Comparison of ENCODE assay signal across 8 cellular contexts in genomic region chr6:148760568-148761531, GRCh38. TPM values are rescaled to one million over a fixed set of nuclear protein-coding genes. Genes with fewer than 3 reads are reported as not detected.
DNase-seq lines count a peak whose midpoint lies in the region; ATAC-seq and TF ChIP-seq lines count a peak whose summit lies in the region.

No MANE protein-coding gene starts in this region.

- peaks cover 7 to 16% (median 10%) of the 10 kb centered on the region in 3 donors for H3K27me3 Mint-ChIP-seq in CD14-positive monocyte (ENCODE audit: low read depth in 3 of 3)
- no peaks in the 10 kb centered on the region for H3K27me3 Mint-ChIP-seq in memory B cell
- H3K27me3 Mint-ChIP-seq in stimulated activated naive CD8-positive, alpha-beta T cell treated with anti-CD3 and anti-CD28 coated beads, Interleukin-15, Interleukin-2, amounts not matched to agents 100 ng/mL and 50 ng/mL, for 24 hours = peaks cover 35% of the 10 kb centered on the region

- intact Hi-C loops in CD14-positive monocyte (cut with micrococcal nuclease) = no loop called here

- H3K36me3 ChIP-seq in HUES48 (ENCODE audit: control insufficient read depth, insufficient read depth, low read length) = 0 out of 2 replicates have a peak, but pooled peaks cover 4% of the 10 kb centered on the region

- no peaks in the 10 kb centered on the region for H3K27me3 ChIP-seq in HUES48 (ENCODE audit: control insufficient read depth, insufficient read depth, low read length)

- peaks cover 61% of the 10 kb centered on the region for H3K4me1 ChIP-seq in HUES48 (ENCODE audit: control insufficient read depth, insufficient read depth, low read length)

- H3K9ac ChIP-seq in HUES48 (ENCODE audit: low read depth, low read length) = peak overlapping the region; percentile 33; the same call in 1 of the 2 replicates

- no peak for TF ChIP-seq CTCF in CD14-positive monocyte (IDR thresholded peaks at IDR 0.05)

- no peaks in the 10 kb centered on the region for H3K36me3 Mint-ChIP-seq in CD14-positive monocyte
- H3K36me3 Mint-ChIP-seq in memory B cell = peaks cover 7% of the 10 kb centered on the region
- no peaks in the 10 kb centered on the region for H3K36me3 Mint-ChIP-seq in stimulated activated naive CD8-positive, alpha-beta T cell treated with anti-CD3 and anti-CD28 coated beads, Interleukin-15, Interleukin-2, amounts not matched to agents 100 ng/mL and 50 ng/mL, for 24 hours (ENCODE audit: low read depth)

- ATAC-seq in GM21390 (IDR thresholded peaks at IDR 0.05; ENCODE audit: unreplicated experiment) (peak; percentile 36), memory B cell (ENCODE audit: low read depth) (peak; percentile 46)

- no peak overlapping the region for H3K4me3 ChIP-seq in HUES48 (ENCODE audit: low read depth, low read length)

- H3K9me3 Mint-ChIP-seq in CD14-positive monocyte (peaks cover 0 to 2% (median 0%) of the 10 kb centered on the region in 7 donors), memory B cell (peaks cover 2% of the 10 kb centered on the region)
- H3K9me3 Mint-ChIP-seq in stimulated activated naive CD8-positive, alpha-beta T cell treated with anti-CD3 and anti-CD28 coated beads, Interleukin-15, Interleukin-2, amounts not matched to agents 100 ng/mL and 50 ng/mL, for 24 hours = no peaks in the 10 kb centered on the region

- H3K4me3 Mint-ChIP-seq in CD14-positive monocyte (peak overlapping the region; percentile 56 to 93), memory B cell (peak overlapping the region; percentile 85)
- peak overlapping the region; percentile 68 for H3K4me3 Mint-ChIP-seq in stimulated activated naive CD8-positive, alpha-beta T cell treated with anti-CD3 and anti-CD28 coated beads, Interleukin-15, Interleukin-2, amounts not matched to agents 100 ng/mL and 50 ng/mL, for 24 hours

- H3K4me1 Mint-ChIP-seq in CD14-positive monocyte (peaks cover 49% of the 10 kb centered on the region), memory B cell (peaks cover 63% of the 10 kb centered on the region)
- H3K4me1 Mint-ChIP-seq in stimulated activated naive CD8-positive, alpha-beta T cell treated with anti-CD3 and anti-CD28 coated beads, Interleukin-15, Interleukin-2, amounts not matched to agents 100 ng/mL and 50 ng/mL, for 24 hours (ENCODE audit: low read depth) = peaks cover 75% of the 10 kb centered on the region

- H3K27ac Mint-ChIP-seq in CD14-positive monocyte (peak overlapping the region; percentile 63 to 90 (median 85)), memory B cell (peak overlapping the region; percentile 99)
- peak overlapping the region; percentile 82 for H3K27ac Mint-ChIP-seq in stimulated activated naive CD8-positive, alpha-beta T cell treated with anti-CD3 and anti-CD28 coated beads, Interleukin-15, Interleukin-2, amounts not matched to agents 100 ng/mL and 50 ng/mL, for 24 hours

- H3K9me3 ChIP-seq in HUES48 (ENCODE audit: control insufficient read depth, insufficient read depth, low read length) = no peaks in the 10 kb centered on the region

- no peak for DNase-seq in CD14-positive monocyte (ENCODE audit: low spot score)
- DNase-seq in activated CD4-positive, CD25-positive, alpha-beta regulatory T cell treated with anti-CD3 and anti-CD28 coated beads, Interleukin-2, amount 50 U/mL, for 72 hours = peak; percentile 36
- DNase-seq in ecto neural progenitor cell (ENCODE audit: low spot score) = peak; percentile 62
- DNase-seq in memory B cell (ENCODE audit: low spot score in 2 of 2) = peak; percentile 70 to 79
- no peak for DNase-seq in DMS53 (lab: John Stamatoyannopoulos, UW)

- peak overlapping the region; percentile 78 for H3K27ac ChIP-seq in HUES48 (ENCODE audit: low read depth, low read length)

RNA-seq across cellular contexts. Expression of gene UST, which starts 14.0 kb away (rescaled TPM):
- under 1 TPM; 0.33 to 0.48 TPM for polyA plus RNA-seq in CD14-positive monocyte

Comparison
In these comparisons a context has a peak if more than half of its experiments do, and no peak if none do; other contexts are left out.
1. DNase-seq: peak in activated CD4-positive, CD25-positive, alpha-beta regulatory T cell treated with anti-CD3 and anti-CD28 coated beads, Interleukin-2, amount 50 U/mL, for 72 hours (single experiment), ecto neural progenitor cell (single experiment) and memory B cell (2 of 2); none in CD14-positive monocyte (single experiment) and DMS53 (single experiment).
2. Peak in every context shown above with its lines, with median percentiles within 50 percentile points of each other: H3K27ac Mint-ChIP-seq and H3K4me3 Mint-ChIP-seq.